ENCODE assay signal across 1 cellular context in the genomic region with DNA sequence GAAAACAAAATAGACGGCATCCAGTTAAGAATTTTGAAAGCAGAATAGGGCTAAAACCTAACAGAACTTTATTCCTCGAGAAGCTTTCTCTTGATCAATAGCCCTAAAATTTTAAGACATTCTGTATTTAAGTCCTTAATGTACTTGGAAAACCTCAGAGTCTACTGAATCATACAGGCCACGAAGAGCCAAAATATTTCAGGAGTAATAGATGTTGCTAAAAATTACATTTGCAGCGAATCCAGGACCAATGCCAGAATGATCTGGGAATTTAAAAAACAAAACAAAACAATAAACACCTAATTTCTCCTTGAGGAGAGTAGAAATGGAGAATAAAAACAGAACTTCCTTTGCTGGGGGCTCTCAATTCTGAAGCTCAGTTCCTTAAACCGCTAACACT.
TF ChIP-seq lines count a peak whose summit lies in the region.

No MANE protein-coding gene starts in this region.

TF ChIP-seq in HepG2, 621 proteins besides CTCF, POLR2A, EP300 and RAD21 (continued from another document):
- TF ChIP-seq SETDB1 (CRISPR knock-in tag; IDR thresholded peaks at IDR 0.05; ENCODE audit: borderline replicate concordance) (no peak), ZNF441 (CRISPR knock-in tag; IDR thresholded peaks at IDR 0.05; ENCODE audit: borderline replicate concordance) (no peak), TAF1 (CRISPR knock-in tag; IDR thresholded peaks at IDR 0.05) (no peak), YEATS4 (CRISPR knock-in tag; IDR thresholded peaks at IDR 0.05; ENCODE audit: borderline replicate concordance) (no peak), HOXD1 (CRISPR knock-in tag; IDR thresholded peaks at IDR 0.05) (no peak), FOXC1 (CRISPR knock-in tag; IDR thresholded peaks at IDR 0.05; ENCODE audit: borderline replicate concordance) (no peak), TSC22D2 (CRISPR knock-in tag; IDR thresholded peaks at IDR 0.05; ENCODE audit: borderline replicate concordance) (no peak), KMT2A (CRISPR knock-in tag; IDR thresholded peaks at IDR 0.05) (no peak), NR2F6 (IDR thresholded peaks at IDR 0.05) (no peak), NR2F6 (CRISPR knock-in tag; IDR thresholded peaks at IDR 0.05) (no peak), RFXAP (CRISPR knock-in tag; IDR thresholded peaks at IDR 0.05; ENCODE audit: borderline replicate concordance) (no peak), GTF2F1 (IDR thresholded peaks at IDR 0.05; ENCODE audit: low read length) (no peak)
- TF ChIP-seq, protein P1, sequence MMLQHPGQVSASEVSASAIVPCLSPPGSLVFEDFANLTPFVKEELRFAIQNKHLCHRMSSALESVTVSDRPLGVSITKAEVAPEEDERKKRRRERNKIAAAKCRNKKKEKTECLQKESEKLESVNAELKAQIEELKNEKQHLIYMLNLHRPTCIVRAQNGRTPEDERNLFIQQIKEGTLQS (CRISPR knock-in tag; IDR thresholded peaks at IDR 0.05) = no peak
- TF ChIP-seq, protein P2, sequence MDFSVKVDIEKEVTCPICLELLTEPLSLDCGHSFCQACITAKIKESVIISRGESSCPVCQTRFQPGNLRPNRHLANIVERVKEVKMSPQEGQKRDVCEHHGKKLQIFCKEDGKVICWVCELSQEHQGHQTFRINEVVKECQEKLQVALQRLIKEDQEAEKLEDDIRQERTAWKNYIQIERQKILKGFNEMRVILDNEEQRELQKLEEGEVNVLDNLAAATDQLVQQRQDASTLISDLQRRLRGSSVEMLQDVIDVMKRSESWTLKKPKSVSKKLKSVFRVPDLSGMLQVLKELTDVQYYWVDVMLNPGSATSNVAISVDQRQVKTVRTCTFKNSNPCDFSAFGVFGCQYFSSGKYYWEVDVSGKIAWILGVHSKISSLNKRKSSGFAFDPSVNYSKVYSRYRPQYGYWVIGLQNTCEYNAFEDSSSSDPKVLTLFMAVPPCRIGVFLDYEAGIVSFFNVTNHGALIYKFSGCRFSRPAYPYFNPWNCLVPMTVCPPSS (IDR thresholded peaks at IDR 0.05) = no peak
- TF ChIP-seq, protein P3, sequence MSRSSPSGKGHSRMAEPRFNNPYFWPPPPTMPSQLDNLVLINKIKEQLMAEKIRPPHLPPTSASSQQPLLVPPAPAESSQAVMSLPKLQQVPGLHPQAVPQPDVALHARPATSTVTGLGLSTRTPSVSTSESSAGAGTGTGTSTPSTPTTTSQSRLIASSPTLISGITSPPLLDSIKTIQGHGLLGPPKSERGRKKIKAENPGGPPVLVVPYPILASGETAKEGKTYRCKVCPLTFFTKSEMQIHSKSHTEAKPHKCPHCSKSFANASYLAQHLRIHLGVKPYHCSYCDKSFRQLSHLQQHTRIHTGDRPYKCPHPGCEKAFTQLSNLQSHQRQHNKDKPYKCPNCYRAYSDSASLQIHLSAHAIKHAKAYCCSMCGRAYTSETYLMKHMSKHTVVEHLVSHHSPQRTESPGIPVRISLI (CRISPR knock-in tag; IDR thresholded peaks at IDR 0.05; ENCODE audit: borderline replicate concordance) = no peak
- TF ChIP-seq, protein P4, sequence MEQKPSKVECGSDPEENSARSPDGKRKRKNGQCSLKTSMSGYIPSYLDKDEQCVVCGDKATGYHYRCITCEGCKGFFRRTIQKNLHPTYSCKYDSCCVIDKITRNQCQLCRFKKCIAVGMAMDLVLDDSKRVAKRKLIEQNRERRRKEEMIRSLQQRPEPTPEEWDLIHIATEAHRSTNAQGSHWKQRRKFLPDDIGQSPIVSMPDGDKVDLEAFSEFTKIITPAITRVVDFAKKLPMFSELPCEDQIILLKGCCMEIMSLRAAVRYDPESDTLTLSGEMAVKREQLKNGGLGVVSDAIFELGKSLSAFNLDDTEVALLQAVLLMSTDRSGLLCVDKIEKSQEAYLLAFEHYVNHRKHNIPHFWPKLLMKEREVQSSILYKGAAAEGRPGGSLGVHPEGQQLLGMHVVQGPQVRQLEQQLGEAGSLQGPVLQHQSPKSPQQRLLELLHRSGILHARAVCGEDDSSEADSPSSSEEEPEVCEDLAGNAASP (CRISPR knock-in tag; IDR thresholded peaks at IDR 0.05; ENCODE audit: borderline replicate concordance) = no peak
